Comparison of ENCODE assay signal across 1 cellular context in the genomic region with DNA sequence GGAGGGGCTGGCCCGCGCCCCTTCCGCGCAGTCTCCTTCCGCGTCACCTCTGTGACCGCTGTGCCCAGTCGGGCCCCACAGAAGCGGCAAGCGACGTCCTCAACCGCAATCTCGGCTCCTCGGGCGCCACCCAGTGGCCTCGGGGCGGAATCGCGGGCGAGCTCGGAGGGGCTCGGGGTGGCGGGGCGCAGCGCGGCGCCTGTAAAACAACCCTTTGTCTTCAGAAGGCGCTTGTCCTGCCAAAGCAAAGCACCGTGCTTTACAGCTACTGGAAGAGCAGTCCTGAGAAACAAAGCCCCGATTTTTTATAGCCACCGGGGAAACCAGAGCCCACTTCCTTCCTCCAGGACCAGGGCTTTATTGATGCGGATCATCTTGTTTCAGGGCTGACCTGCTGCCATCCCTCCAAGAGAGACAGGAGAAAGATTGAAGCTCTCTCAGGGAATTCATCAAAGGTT.
TF ChIP-seq lines count a peak whose summit lies in the region.

No MANE protein-coding gene starts in this region.

TF ChIP-seq in HEK293, 187 proteins besides CTCF, POLR2A, EP300 and RAD21 (continued from another document):
- TF ChIP-seq ZNF335 (tag by site-specific recombination; conservative IDR thresholded peaks at IDR 0.05) (peak; percentile 70), HOXA7 (CRISPR knock-in tag; IDR thresholded peaks at IDR 0.05; ENCODE audit: borderline replicate concordance) (no peak), ZBTB10 (tag by site-specific recombination; IDR thresholded peaks at IDR 0.05) (peak; percentile 58; the same call in 1 of the 2 replicates), ZBTB26 (tag by site-specific recombination; optimal IDR thresholded peaks at IDR 0.05) (peak; percentile 62), KLF16 (tag by site-specific recombination; IDR thresholded peaks at IDR 0.05) (no peak), ZNF132 (tag by site-specific recombination; IDR thresholded peaks at IDR 0.05; ENCODE audit: borderline replicate concordance) (no peak), ZNF26 (tag by site-specific recombination; IDR thresholded peaks at IDR 0.05) (no peak), ZNF175 (tag by site-specific recombination; IDR thresholded peaks at IDR 0.05) (no peak), OSR2 (tag by site-specific recombination; IDR thresholded peaks at IDR 0.05) (no peak), ZNF214 (tag by site-specific recombination; IDR thresholded peaks at IDR 0.05; ENCODE audit: borderline replicate concordance) (no peak), ZNF785 (tag by site-specific recombination; IDR thresholded peaks at IDR 0.05) (no peak), ZNF239 (tag by site-specific recombination; IDR thresholded peaks at IDR 0.05) (no peak), ZSCAN18 (tag by site-specific recombination; IDR thresholded peaks at IDR 0.05) (no peak), ZNF518A (tag by site-specific recombination; conservative IDR thresholded peaks at IDR 0.05; ENCODE audit: low read depth) (no peak), ZNF530 (tag by site-specific recombination; IDR thresholded peaks at IDR 0.05; ENCODE audit: low read depth) (no peak), ZNF362 (tag by site-specific recombination; IDR thresholded peaks at IDR 0.05) (no peak), ZBTB8A (tag by site-specific recombination; IDR thresholded peaks at IDR 0.05) (peak; percentile 94), ZNF221 (tag by site-specific recombination; IDR thresholded peaks at IDR 0.05; ENCODE audit: borderline replicate concordance) (no peak), ZNF621 (tag by site-specific recombination; IDR thresholded peaks at IDR 0.05) (no peak), ZNF146 (tag by site-specific recombination; IDR thresholded peaks at IDR 0.05) (no peak), PRDM10 (tag by site-specific recombination; IDR thresholded peaks at IDR 0.05) (no peak), ELK4 (IDR thresholded peaks at IDR 0.05; ENCODE audit: borderline replicate concordance, low read depth, low read length) (no peak), ZEB2 (tag by site-specific recombination; IDR thresholded peaks at IDR 0.05) (0 out of 2 replicates have a peak, but pooled peaks have one; percentile 31), ZIC2 (tag by site-specific recombination; IDR thresholded peaks at IDR 0.05) (0 out of 2 replicates have a peak, but pooled peaks have one; percentile 21), ZNF302 (tag by site-specific recombination; IDR thresholded peaks at IDR 0.05; ENCODE audit: low read depth) (no peak), ZNF555 (tag by site-specific recombination; conservative IDR thresholded peaks at IDR 0.05) (no peak), ZSCAN30 (tag by site-specific recombination; IDR thresholded peaks at IDR 0.05) (0 out of 2 replicates have a peak, but pooled peaks have one; percentile 67), ZNF416 (tag by site-specific recombination; IDR thresholded peaks at IDR 0.05) (no peak), ZNF548 (tag by site-specific recombination; IDR thresholded peaks at IDR 0.05) (no peak), ZNF341 (tag by site-specific recombination; IDR thresholded peaks at IDR 0.05; ENCODE audit: low read depth) (peak; percentile 23; the same call in 1 of the 2 replicates), ZNF174 (tag by site-specific recombination; IDR thresholded peaks at IDR 0.05) (no peak), ZNF654 (tag by site-specific recombination; IDR thresholded peaks at IDR 0.05; ENCODE audit: low read depth) (peak; percentile 62), ZFP37 (tag by site-specific recombination; IDR thresholded peaks at IDR 0.05) (0 out of 2 replicates have a peak, but pooled peaks have one; percentile 19), MZF1 (tag by site-specific recombination; IDR thresholded peaks at IDR 0.05; ENCODE audit: borderline replicate concordance) (no peak), ZFP69B (tag by site-specific recombination; IDR thresholded peaks at IDR 0.05) (peak; percentile 98)
- TF ChIP-seq, protein P1, sequence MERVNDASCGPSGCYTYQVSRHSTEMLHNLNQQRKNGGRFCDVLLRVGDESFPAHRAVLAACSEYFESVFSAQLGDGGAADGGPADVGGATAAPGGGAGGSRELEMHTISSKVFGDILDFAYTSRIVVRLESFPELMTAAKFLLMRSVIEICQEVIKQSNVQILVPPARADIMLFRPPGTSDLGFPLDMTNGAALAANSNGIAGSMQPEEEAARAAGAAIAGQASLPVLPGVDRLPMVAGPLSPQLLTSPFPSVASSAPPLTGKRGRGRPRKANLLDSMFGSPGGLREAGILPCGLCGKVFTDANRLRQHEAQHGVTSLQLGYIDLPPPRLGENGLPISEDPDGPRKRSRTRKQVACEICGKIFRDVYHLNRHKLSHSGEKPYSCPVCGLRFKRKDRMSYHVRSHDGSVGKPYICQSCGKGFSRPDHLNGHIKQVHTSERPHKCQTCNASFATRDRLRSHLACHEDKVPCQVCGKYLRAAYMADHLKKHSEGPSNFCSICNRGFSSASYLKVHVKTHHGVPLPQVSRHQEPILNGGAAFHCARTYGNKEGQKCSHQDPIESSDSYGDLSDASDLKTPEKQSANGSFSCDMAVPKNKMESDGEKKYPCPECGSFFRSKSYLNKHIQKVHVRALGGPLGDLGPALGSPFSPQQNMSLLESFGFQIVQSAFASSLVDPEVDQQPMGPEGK (tag by site-specific recombination; IDR thresholded peaks at IDR 0.05): peak; percentile 53
